Comparison of ENCODE assay signal across 3 cellular contexts in genomic region chr9:98326402-98327248, GRCh38.
A peak's percentile ranks its signal among the peaks of the same experiment; 100 is the strongest.
TF ChIP-seq lines count a peak whose summit lies in the region.

No MANE protein-coding gene starts in this region.

TF ChIP-seq in SK-N-SH, 30 proteins besides CTCF, POLR2A, EP300 and RAD21 (continued from another document):
- TF ChIP-seq USF1 (IDR thresholded peaks at IDR 0.05; ENCODE audit: borderline replicate concordance, low read depth), result peak; percentile 41; the same call in 1 of the 2 replicates

TF ChIP-seq in SK-N-SH treated with all-trans-retinoic acid at 6 μM for 48 hours, 23 proteins besides CTCF, POLR2A, EP300 and RAD21 (continued from another document):
- TF ChIP-seq, protein P1, sequence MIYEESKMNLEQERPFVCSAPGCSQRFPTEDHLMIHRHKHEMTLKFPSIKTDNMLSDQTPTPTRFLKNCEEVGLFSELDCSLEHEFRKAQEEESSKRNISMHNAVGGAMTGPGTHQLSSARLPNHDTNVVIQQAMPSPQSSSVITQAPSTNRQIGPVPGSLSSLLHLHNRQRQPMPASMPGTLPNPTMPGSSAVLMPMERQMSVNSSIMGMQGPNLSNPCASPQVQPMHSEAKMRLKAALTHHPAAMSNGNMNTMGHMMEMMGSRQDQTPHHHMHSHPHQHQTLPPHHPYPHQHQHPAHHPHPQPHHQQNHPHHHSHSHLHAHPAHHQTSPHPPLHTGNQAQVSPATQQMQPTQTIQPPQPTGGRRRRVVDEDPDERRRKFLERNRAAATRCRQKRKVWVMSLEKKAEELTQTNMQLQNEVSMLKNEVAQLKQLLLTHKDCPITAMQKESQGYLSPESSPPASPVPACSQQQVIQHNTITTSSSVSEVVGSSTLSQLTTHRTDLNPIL (CRISPR knock-in tag; IDR thresholded peaks at IDR 0.05; ENCODE audit: low read depth), result no peak
- TF ChIP-seq, protein P2, sequence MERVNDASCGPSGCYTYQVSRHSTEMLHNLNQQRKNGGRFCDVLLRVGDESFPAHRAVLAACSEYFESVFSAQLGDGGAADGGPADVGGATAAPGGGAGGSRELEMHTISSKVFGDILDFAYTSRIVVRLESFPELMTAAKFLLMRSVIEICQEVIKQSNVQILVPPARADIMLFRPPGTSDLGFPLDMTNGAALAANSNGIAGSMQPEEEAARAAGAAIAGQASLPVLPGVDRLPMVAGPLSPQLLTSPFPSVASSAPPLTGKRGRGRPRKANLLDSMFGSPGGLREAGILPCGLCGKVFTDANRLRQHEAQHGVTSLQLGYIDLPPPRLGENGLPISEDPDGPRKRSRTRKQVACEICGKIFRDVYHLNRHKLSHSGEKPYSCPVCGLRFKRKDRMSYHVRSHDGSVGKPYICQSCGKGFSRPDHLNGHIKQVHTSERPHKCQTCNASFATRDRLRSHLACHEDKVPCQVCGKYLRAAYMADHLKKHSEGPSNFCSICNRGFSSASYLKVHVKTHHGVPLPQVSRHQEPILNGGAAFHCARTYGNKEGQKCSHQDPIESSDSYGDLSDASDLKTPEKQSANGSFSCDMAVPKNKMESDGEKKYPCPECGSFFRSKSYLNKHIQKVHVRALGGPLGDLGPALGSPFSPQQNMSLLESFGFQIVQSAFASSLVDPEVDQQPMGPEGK (CRISPR knock-in tag; IDR thresholded peaks at IDR 0.05; ENCODE audit: borderline replicate concordance), result no peak
- TF ChIP-seq PPARA (CRISPR knock-in tag; IDR thresholded peaks at IDR 0.05; ENCODE audit: borderline replicate concordance) (no peak), OSR1 (CRISPR knock-in tag; IDR thresholded peaks at IDR 0.05) (no peak), ZC3H10 (CRISPR knock-in tag; IDR thresholded peaks at IDR 0.05) (no peak), ZNF70 (CRISPR knock-in tag; IDR thresholded peaks at IDR 0.05) (no peak), TCF4 (CRISPR knock-in tag; IDR thresholded peaks at IDR 0.05; ENCODE audit: borderline replicate concordance) (no peak), TOX (CRISPR knock-in tag; IDR thresholded peaks at IDR 0.05; ENCODE audit: borderline replicate concordance) (no peak), CSRNP3 (CRISPR knock-in tag; IDR thresholded peaks at IDR 0.05) (no peak), TSHZ2 (CRISPR knock-in tag; IDR thresholded peaks at IDR 0.05) (no peak), ZFP3 (CRISPR knock-in tag; IDR thresholded peaks at IDR 0.05) (no peak), ARNTL (CRISPR knock-in tag; IDR thresholded peaks at IDR 0.05; ENCODE audit: borderline replicate concordance, low read depth) (no peak)

TF ChIP-seq in K562, 482 proteins besides CTCF, POLR2A, EP300 and RAD21 (continued from another document and continues in another):
- TF ChIP-seq USF1 (CRISPR knock-in tag; IDR thresholded peaks at IDR 0.05) (peak; percentile 91), KLF1 (tag; IDR thresholded peaks at IDR 0.05) (no peak), KDM1A (IDR thresholded peaks at IDR 0.05) (peak; percentile 94 to 97), FUS (optimal IDR thresholded peaks at IDR 0.05; ENCODE audit: low read depth, low read length) (no peak), ZNF644 (tag; IDR thresholded peaks at IDR 0.05; ENCODE audit: low read depth) (0 out of 2 replicates have a peak, but pooled peaks have one; percentile 52), ZNF785 (CRISPR knock-in tag; IDR thresholded peaks at IDR 0.05) (no peak), NR2C1 (IDR thresholded peaks at IDR 0.05) (peak; percentile 52), NR2C1 (tag; IDR thresholded peaks at IDR 0.05) (no peak), TAF7 (tag; IDR thresholded peaks at IDR 0.05) (0 out of 2 replicates have a peak, but pooled peaks have one; percentile 13), CBFA2T2 (conservative IDR thresholded peaks at IDR 0.05) (peak; percentile 66), HDAC8 (tag; IDR thresholded peaks at IDR 0.05) (no peak), LCOR (CRISPR knock-in tag; IDR thresholded peaks at IDR 0.05) (peak; percentile 28; the same call in 1 of the 2 replicates), CEBPB (tag; IDR thresholded peaks at IDR 0.05) (peak; percentile 88), ZNF384 (IDR thresholded peaks at IDR 0.05; ENCODE audit: low read depth, low read length) (0 out of 2 replicates have a peak, but pooled peaks have one; percentile 15), ZFP30 (CRISPR knock-in tag; IDR thresholded peaks at IDR 0.05; ENCODE audit: borderline replicate concordance) (peak; percentile 56; the same call in 1 of the 2 replicates), JUND (IDR thresholded peaks at IDR 0.05; ENCODE audit: borderline replicate concordance, low read depth, low read length) (peak; percentile 51; the same call in 1 of the 2 replicates), JUND (tag; IDR thresholded peaks at IDR 0.05; ENCODE audit: borderline replicate concordance, low read depth, low read length) (no peak; the same call in 2 of the 3 replicates), HDAC1 (IDR thresholded peaks at IDR 0.05) (peak in 1 of 2 experiments; percentile 70; a peak in 2 of 4 replicates), RBM25 (IDR thresholded peaks at IDR 0.05; ENCODE audit: low read depth, low read length, severe bottlenecking) (peak; percentile 89), ZNF212 (CRISPR knock-in tag; IDR thresholded peaks at IDR 0.05) (no peak), TOE1 (IDR thresholded peaks at IDR 0.05; ENCODE audit: borderline replicate concordance) (peak; percentile 98), TOE1 (CRISPR knock-in tag; IDR thresholded peaks at IDR 0.05; ENCODE audit: borderline replicate concordance, low read depth) (no peak), NFYB (IDR thresholded peaks at IDR 0.05; ENCODE audit: extremely low read depth, insufficient read length) (peak; percentile 100), RCOR1 (IDR thresholded peaks at IDR 0.05; ENCODE audit: borderline replicate concordance in 1 of 2, low read depth in 2 of 2, low read length in 2 of 2) (peak in 1 of 2 experiments; percentile 66; a peak in 2 of 4 replicates), YY1 (IDR thresholded peaks at IDR 0.05; ENCODE audit: borderline replicate concordance in 1 of 3, control insufficient read depth in 1 of 3, extremely low read depth in 1 of 3, insufficient read depth in 3 of 3, insufficient read length in 1 of 3, insufficient replicate concordance in 2 of 3, low read depth in 1 of 3, low read length in 2 of 3) (peak; percentile 22 to 89 (median 74)), TFE3 (CRISPR knock-in tag; IDR thresholded peaks at IDR 0.05) (peak; percentile 97), NFIC (IDR thresholded peaks at IDR 0.05) (peak; percentile 49; the same call in 1 of the 2 replicates), MYC (IDR thresholded peaks at IDR 0.05; ENCODE audit: low read depth, low read length) (peak; percentile 95), MYC (CRISPR knock-in tag; IDR thresholded peaks at IDR 0.05; ENCODE audit: borderline replicate concordance, low read depth) (no peak), CAMTA2 (CRISPR knock-in tag; conservative IDR thresholded peaks at IDR 0.05) (no peak), DPF2 (IDR thresholded peaks at IDR 0.05) (0 out of 2 replicates have a peak, but pooled peaks have one; percentile 26), U2AF1 (optimal IDR thresholded peaks at IDR 0.05; ENCODE audit: low read depth, low read length) (no peak), CEBPG (CRISPR knock-in tag; IDR thresholded peaks at IDR 0.05) (peak; percentile 86), CEBPG (tag; conservative IDR thresholded peaks at IDR 0.05 in 1 of 2, IDR thresholded peaks at IDR 0.05 in 1 of 2) (peak; percentile 82 to 83), ESRRA (IDR thresholded peaks at IDR 0.05; ENCODE audit: borderline replicate concordance, low read depth) (peak; percentile 50; the same call in 1 of the 2 replicates), PHF21A (IDR thresholded peaks at IDR 0.05; ENCODE audit: borderline replicate concordance, low read depth) (peak; percentile 48; the same call in 1 of the 2 replicates)
- TF ChIP-seq, protein P3, sequence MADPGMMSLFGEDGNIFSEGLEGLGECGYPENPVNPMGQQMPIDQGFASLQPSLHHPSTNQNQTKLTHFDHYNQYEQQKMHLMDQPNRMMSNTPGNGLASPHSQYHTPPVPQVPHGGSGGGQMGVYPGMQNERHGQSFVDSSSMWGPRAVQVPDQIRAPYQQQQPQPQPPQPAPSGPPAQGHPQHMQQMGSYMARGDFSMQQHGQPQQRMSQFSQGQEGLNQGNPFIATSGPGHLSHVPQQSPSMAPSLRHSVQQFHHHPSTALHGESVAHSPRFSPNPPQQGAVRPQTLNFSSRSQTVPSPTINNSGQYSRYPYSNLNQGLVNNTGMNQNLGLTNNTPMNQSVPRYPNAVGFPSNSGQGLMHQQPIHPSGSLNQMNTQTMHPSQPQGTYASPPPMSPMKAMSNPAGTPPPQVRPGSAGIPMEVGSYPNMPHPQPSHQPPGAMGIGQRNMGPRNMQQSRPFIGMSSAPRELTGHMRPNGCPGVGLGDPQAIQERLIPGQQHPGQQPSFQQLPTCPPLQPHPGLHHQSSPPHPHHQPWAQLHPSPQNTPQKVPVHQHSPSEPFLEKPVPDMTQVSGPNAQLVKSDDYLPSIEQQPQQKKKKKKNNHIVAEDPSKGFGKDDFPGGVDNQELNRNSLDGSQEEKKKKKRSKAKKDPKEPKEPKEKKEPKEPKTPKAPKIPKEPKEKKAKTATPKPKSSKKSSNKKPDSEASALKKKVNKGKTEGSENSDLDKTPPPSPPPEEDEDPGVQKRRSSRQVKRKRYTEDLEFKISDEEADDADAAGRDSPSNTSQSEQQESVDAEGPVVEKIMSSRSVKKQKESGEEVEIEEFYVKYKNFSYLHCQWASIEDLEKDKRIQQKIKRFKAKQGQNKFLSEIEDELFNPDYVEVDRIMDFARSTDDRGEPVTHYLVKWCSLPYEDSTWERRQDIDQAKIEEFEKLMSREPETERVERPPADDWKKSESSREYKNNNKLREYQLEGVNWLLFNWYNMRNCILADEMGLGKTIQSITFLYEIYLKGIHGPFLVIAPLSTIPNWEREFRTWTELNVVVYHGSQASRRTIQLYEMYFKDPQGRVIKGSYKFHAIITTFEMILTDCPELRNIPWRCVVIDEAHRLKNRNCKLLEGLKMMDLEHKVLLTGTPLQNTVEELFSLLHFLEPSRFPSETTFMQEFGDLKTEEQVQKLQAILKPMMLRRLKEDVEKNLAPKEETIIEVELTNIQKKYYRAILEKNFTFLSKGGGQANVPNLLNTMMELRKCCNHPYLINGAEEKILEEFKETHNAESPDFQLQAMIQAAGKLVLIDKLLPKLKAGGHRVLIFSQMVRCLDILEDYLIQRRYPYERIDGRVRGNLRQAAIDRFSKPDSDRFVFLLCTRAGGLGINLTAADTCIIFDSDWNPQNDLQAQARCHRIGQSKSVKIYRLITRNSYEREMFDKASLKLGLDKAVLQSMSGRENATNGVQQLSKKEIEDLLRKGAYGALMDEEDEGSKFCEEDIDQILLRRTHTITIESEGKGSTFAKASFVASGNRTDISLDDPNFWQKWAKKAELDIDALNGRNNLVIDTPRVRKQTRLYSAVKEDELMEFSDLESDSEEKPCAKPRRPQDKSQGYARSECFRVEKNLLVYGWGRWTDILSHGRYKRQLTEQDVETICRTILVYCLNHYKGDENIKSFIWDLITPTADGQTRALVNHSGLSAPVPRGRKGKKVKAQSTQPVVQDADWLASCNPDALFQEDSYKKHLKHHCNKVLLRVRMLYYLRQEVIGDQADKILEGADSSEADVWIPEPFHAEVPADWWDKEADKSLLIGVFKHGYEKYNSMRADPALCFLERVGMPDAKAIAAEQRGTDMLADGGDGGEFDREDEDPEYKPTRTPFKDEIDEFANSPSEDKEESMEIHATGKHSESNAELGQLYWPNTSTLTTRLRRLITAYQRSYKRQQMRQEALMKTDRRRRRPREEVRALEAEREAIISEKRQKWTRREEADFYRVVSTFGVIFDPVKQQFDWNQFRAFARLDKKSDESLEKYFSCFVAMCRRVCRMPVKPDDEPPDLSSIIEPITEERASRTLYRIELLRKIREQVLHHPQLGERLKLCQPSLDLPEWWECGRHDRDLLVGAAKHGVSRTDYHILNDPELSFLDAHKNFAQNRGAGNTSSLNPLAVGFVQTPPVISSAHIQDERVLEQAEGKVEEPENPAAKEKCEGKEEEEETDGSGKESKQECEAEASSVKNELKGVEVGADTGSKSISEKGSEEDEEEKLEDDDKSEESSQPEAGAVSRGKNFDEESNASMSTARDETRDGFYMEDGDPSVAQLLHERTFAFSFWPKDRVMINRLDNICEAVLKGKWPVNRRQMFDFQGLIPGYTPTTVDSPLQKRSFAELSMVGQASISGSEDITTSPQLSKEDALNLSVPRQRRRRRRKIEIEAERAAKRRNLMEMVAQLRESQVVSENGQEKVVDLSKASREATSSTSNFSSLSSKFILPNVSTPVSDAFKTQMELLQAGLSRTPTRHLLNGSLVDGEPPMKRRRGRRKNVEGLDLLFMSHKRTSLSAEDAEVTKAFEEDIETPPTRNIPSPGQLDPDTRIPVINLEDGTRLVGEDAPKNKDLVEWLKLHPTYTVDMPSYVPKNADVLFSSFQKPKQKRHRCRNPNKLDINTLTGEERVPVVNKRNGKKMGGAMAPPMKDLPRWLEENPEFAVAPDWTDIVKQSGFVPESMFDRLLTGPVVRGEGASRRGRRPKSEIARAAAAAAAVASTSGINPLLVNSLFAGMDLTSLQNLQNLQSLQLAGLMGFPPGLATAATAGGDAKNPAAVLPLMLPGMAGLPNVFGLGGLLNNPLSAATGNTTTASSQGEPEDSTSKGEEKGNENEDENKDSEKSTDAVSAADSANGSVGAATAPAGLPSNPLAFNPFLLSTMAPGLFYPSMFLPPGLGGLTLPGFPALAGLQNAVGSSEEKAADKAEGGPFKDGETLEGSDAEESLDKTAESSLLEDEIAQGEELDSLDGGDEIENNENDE (IDR thresholded peaks at IDR 0.05; ENCODE audit: low read depth, low read length), result no peak
- TF ChIP-seq, protein P4, sequence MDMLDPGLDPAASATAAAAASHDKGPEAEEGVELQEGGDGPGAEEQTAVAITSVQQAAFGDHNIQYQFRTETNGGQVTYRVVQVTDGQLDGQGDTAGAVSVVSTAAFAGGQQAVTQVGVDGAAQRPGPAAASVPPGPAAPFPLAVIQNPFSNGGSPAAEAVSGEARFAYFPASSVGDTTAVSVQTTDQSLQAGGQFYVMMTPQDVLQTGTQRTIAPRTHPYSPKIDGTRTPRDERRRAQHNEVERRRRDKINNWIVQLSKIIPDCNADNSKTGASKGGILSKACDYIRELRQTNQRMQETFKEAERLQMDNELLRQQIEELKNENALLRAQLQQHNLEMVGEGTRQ (CRISPR knock-in tag; IDR thresholded peaks at IDR 0.05), result peak; percentile 86
